Comparison of ENCODE assay signal across 20 cellular contexts in genomic region chr16:22233050-22233405, GRCh38. TPM values are rescaled to one million over a fixed set of nuclear protein-coding genes. Genes with fewer than 3 reads are reported as not detected.
DNase-seq lines count a peak whose midpoint lies in the region; ATAC-seq, FAIRE-seq and TF ChIP-seq lines count a peak whose summit lies in the region.
"Had no signal": no experiment of that assay in that cellular context is flagged by ENCODE, and none has a peak within 500 bp of the region (broad histone marks: within the 10 kb centered on the region; RNA-seq: fewer than 3 reads in every experiment).

No MANE protein-coding gene starts in this region.

- no TSS peak for BruUV-seq in Caco-2 (replicated peaks; lab: Mats Ljungman, UMichigan)

- H3K27ac ChIP-seq in AG04450 (ENCODE audit: low read depth, low read length) (peak overlapping the region; percentile 11), VCaP (peak overlapping the region; percentile 63; the same call in 1 of the 2 replicates), right cardiac atrium (ENCODE audit: low read length) (peak overlapping the region; percentile 75), pancreas (peak overlapping the region; percentile 36 to 66 (median 46))
- H3K27ac ChIP-seq: testis had no signal

- H3K4me1 ChIP-seq in right cardiac atrium (ENCODE audit: control insufficient read depth, insufficient read depth, low read length) (peaks cover 4% of the 10 kb centered on the region), pancreas (peaks cover 0 to 7% (median 0%) of the 10 kb centered on the region in 3 donors), Caco-2 (0 out of 2 replicates have a peak, but pooled peaks cover 6% of the 10 kb centered on the region)

- H3K9me3 Mint-ChIP-seq in activated T-cell treated with anti-CD3 and anti-CD28 coated beads, Interleukin-2, amount 50 U/mL, for 24 hours: no peaks in the 10 kb centered on the region
- no peaks in the 10 kb centered on the region for H3K9me3 Mint-ChIP-seq in Caco-2 (ENCODE audit: unreplicated experiment)
- H3K9me3 Mint-ChIP-seq: CD8-positive, alpha-beta memory T cell; IgD-negative memory B cell; neural crest cell had no signal

- POLR2A ChIA-PET in AG04450 (lab: Yijun Ruan, JAX) (no interaction called here), Caco-2 (lab: Charles Lee) (no interaction called here)

- no peaks in the 10 kb centered on the region for H3K27me3 Mint-ChIP-seq in activated T-cell treated with anti-CD3 and anti-CD28 coated beads, Interleukin-2, amount 50 U/mL, for 24 hours
- no peaks in the 10 kb centered on the region for H3K27me3 Mint-ChIP-seq in Caco-2 (ENCODE audit: insufficient read depth, unreplicated experiment)
- H3K27me3 Mint-ChIP-seq: activated CD4-positive, alpha-beta T cell treated with anti-CD3 and anti-CD28 coated beads for 36 hours; CD8-positive, alpha-beta memory T cell; IgD-negative memory B cell had no signal

- H3K4me3 ChIP-seq in AG04450 (ENCODE audit: low read depth, low read length): no peak overlapping the region
- no peak overlapping the region for H3K4me3 ChIP-seq in right cardiac atrium (ENCODE audit: low read length)
- H3K4me3 ChIP-seq in pancreas: no peak overlapping the region
- no peak overlapping the region for H3K4me3 ChIP-seq in Caco-2 (ENCODE audit: low read depth, low read length)
- H3K4me3 ChIP-seq: testis had no signal

- H3K36me3 Mint-ChIP-seq in activated T-cell treated with anti-CD3 and anti-CD28 coated beads, Interleukin-2, amount 50 U/mL, for 24 hours (ENCODE audit: low read depth): peaks cover 73% of the 10 kb centered on the region
- H3K36me3 Mint-ChIP-seq in Caco-2 (ENCODE audit: insufficient read depth, unreplicated experiment): peaks cover 27% of the 10 kb centered on the region

- H3K27me3 ChIP-seq in AG04450 (ENCODE audit: control insufficient read depth, insufficient read depth, low read length): no peaks in the 10 kb centered on the region
- H3K27me3 ChIP-seq in right cardiac atrium (ENCODE audit: control insufficient read depth, insufficient read depth): no peaks in the 10 kb centered on the region
- no peaks in the 10 kb centered on the region for H3K27me3 ChIP-seq in pancreas
- H3K27me3 ChIP-seq in Caco-2 (replicated peaks; ENCODE audit: control insufficient read depth, insufficient read depth, low read length): no peaks in the 10 kb centered on the region
- H3K27me3 ChIP-seq: testis had no signal

- no peak overlapping the region for H3K4me3 Mint-ChIP-seq in activated T-cell treated with anti-CD3 and anti-CD28 coated beads, Interleukin-2, amount 50 U/mL, for 24 hours
- H3K4me3 Mint-ChIP-seq in Caco-2 (ENCODE audit: unreplicated experiment): no peak overlapping the region
- H3K4me3 Mint-ChIP-seq: activated CD4-positive, alpha-beta T cell treated with anti-CD3 and anti-CD28 coated beads for 36 hours; CD8-positive, alpha-beta memory T cell; IgD-negative memory B cell; neural crest cell had no signal

- TF ChIP-seq CTCF in AG04450 (IDR thresholded peaks at IDR 0.05; ENCODE audit: low read depth, low read length): no peak
- no peak for TF ChIP-seq CTCF in VCaP (conservative IDR thresholded peaks at IDR 0.05)
- TF ChIP-seq CTCF in pancreas (IDR thresholded peaks at IDR 0.05): no peak
- TF ChIP-seq CTCF in Caco-2 (IDR thresholded peaks at IDR 0.05; ENCODE audit: insufficient read depth in 1 of 2, low read depth in 1 of 2, low read length in 1 of 2, severe bottlenecking in 1 of 2, unreplicated experiment in 1 of 2): no peak

- H3K4me1 Mint-ChIP-seq in activated T-cell treated with anti-CD3 and anti-CD28 coated beads, Interleukin-2, amount 50 U/mL, for 24 hours (ENCODE audit: low read depth): peaks cover 14% of the 10 kb centered on the region
- no peaks in the 10 kb centered on the region for H3K4me1 Mint-ChIP-seq in Caco-2 (ENCODE audit: low read depth, unreplicated experiment)
- H3K4me1 Mint-ChIP-seq: IgD-negative memory B cell had no signal

- peak in 1 of 2 donors; percentile 9 for ATAC-seq in right cardiac atrium
- ATAC-seq in pancreas: peak; percentile 18 to 50 (median 38)

- H3K9me3 ChIP-seq in AG04450 (ENCODE audit: control insufficient read depth, insufficient read depth, low read length): no peaks in the 10 kb centered on the region
- H3K9me3 ChIP-seq in right cardiac atrium (ENCODE audit: control insufficient read depth, low read length): no peaks in the 10 kb centered on the region
- H3K9me3 ChIP-seq in pancreas: no peaks in the 10 kb centered on the region
- H3K9me3 ChIP-seq in Caco-2: no peaks in the 10 kb centered on the region
- H3K9me3 ChIP-seq: SK-N-SH, testis had no signal

- DNase-seq in AG04450 (ENCODE audit: low read depth, low spot score): no peak
- DNase-seq in right cardiac atrium: no peak
- DNase-seq in pancreas: no peak
- no peak for DNase-seq in NCI-H526 treated with DMSO at 0.1 percent for 48 hours (lab: John Stamatoyannopoulos, UW)
- no peak for DNase-seq in activated T-cell treated with anti-CD3 and anti-CD28 coated beads, Interleukin-2, amount 50 U/mL, for 24 hours
- no peak for DNase-seq in NCI-H524 (lab: John Stamatoyannopoulos, UW)
- DNase-seq in Caco-2: no peak
- DNase-seq: activated gamma-delta T cell treated with Interleukin-2 at 50 U/mL for 16 hours; amniotic stem cell; CD8-positive, alpha-beta memory T cell; mesendoderm; MM.1S; SK-N-SH; T1000; testis had no signal

- peaks cover 0 to 3% (median 0%) of the 10 kb centered on the region in 3 donors for H3K36me3 ChIP-seq in pancreas
- no peaks in the 10 kb centered on the region for H3K36me3 ChIP-seq in Caco-2 (ENCODE audit: control insufficient read depth, insufficient read depth, low read length)

- no peak overlapping the region for H3K27ac Mint-ChIP-seq in activated T-cell treated with anti-CD3 and anti-CD28 coated beads, Interleukin-2, amount 50 U/mL, for 24 hours
- no peak overlapping the region for H3K27ac Mint-ChIP-seq in Caco-2 (ENCODE audit: unreplicated experiment)

- CTCF ChIA-PET in AG04450 (lab: Charles Lee): no interaction called here
- CTCF ChIA-PET in Caco-2 (lab: Charles Lee): no interaction called here

- FAIRE-seq in pancreas (lab: Jason Lieb, UNC): no peak
- FAIRE-seq: endometrium had no signal

- intact Hi-C loops in right cardiac atrium (cut with DNase I): no loop called here
- intact Hi-C loops in pancreas (cut with DNase I): no loop called here
- intact Hi-C loops in Caco-2 (cut with micrococcal nuclease; ENCODE audit: unreplicated experiment): loop anchor here (2.0 kb wide), 1 partner anchor 26 kb away; the partner anchor contains the start of gene EEF2K

- WGBS in right cardiac atrium: 59% methylated on average over 4 of the region's 4 CpGs
- 28 to 39% methylated on average over 4 of the region's 4 CpGs for WGBS in pancreas, 2 donors

RNA-seq across cellular contexts. Expression of gene EEF2K, which starts 26.9 kb away (rescaled TPM):
- polyA plus RNA-seq in AG04450 (2011; rRNA removed) (9.6 and 13.5 TPM in 2 replicates), right cardiac atrium (15.0 TPM), pancreas (1 to 10 TPM; 6.1 to 9.2 TPM)
- polyA minus RNA-seq in AG04450 (2011; rRNA and poly(A)+ RNA removed): 32.8 and 37.2 TPM in 2 replicates
- total RNA-seq in right cardiac atrium (10 to 100 TPM; 28.1 to 38.3 (median 31.4) TPM), pancreas (10 to 100 TPM; 15.0 to 21.1 (median 18.2) TPM), Caco-2 (2022) (17.5 and 20.1 TPM in 2 replicates)

Comparison
In these comparisons a context has a peak if more than half of its experiments do, and no peak if none do; other contexts are left out.
1. H3K27ac ChIP-seq: peak in every context shown above with its lines; median percentile 75 in right cardiac atrium; 63 in VCaP; 46 in pancreas; 11 in AG04450.